8 cellular contexts compared by ENCODE assay signal in genomic region chr2:74919827-74920226, GRCh38. TPM values are rescaled to one million over a fixed set of nuclear protein-coding genes. Genes with fewer than 3 reads are reported as not detected.
DNase-seq lines count a peak whose midpoint lies in the region; ATAC-seq, FAIRE-seq and TF ChIP-seq lines count a peak whose summit lies in the region.

No MANE protein-coding gene starts in this region.

- POLR2A ChIA-PET in CD4-positive, alpha-beta memory T cell (lab: Charles Lee; ENCODE audit: partially characterized antibody), result no interaction called here
- POLR2A ChIA-PET in HCT116 (lab: Charles Lee), result no interaction called here

- no peak overlapping the region for H3K27ac ChIP-seq in CD4-positive, alpha-beta memory T cell (ENCODE audit: low read depth, low read length)
- H3K27ac ChIP-seq in HCT116 (ENCODE audit: low read depth, low read length), result no peak overlapping the region
- no peak overlapping the region for H3K27ac ChIP-seq in mesodermal cell (ENCODE audit: low read depth, low read length, severe bottlenecking)

- ATAC-seq in HCT116, result peak; percentile 85

- H3K9ac ChIP-seq in HCT116 (ENCODE audit: low read length), result no peak overlapping the region

- no peaks in the 10 kb centered on the region for H3K9me3 ChIP-seq in CD4-positive, alpha-beta memory T cell (ENCODE audit: control insufficient read depth in 1 of 2, low read length in 2 of 2)
- no peaks in the 10 kb centered on the region for H3K9me3 ChIP-seq in HCT116 (ENCODE audit: control insufficient read depth in 1 of 2, insufficient read depth in 1 of 2, low read depth in 1 of 2, low read length in 2 of 2)
- H3K9me3 ChIP-seq in mesodermal cell (ENCODE audit: control insufficient read depth, low read length), result no peaks in the 10 kb centered on the region

- CTCF ChIA-PET in CD4-positive, alpha-beta memory T cell (lab: Charles Lee; ENCODE audit: partially characterized antibody), result interaction anchor here (0.7 to 4.7 kb wide), 10 partner anchors 11 to 713 kb away, joined by 3 to 52 read pairs (median 6); no protein-coding TSS in a partner anchor
- CTCF ChIA-PET in HCT116 (lab: Charles Lee), result interaction anchor here (0.7 to 1.6 kb wide), 3 partner anchors 15 to 708 kb away, joined by 3 read pairs; no protein-coding TSS in a partner anchor

- TF ChIP-seq RAD21 in HCT116 (IDR thresholded peaks at IDR 0.05; ENCODE audit: low read depth), result peak; percentile 88

- DNase-seq in CD4-positive, alpha-beta memory T cell, result peak; percentile 58 to 64 (median 63)
- DNase-seq in HCT116 (ENCODE audit: low read depth, low spot score) (peak; percentile 38), NCI-H526 (lab: John Stamatoyannopoulos, UW) (peak; percentile 65 to 75), endothelial cell (ENCODE audit: low spot score) (peak; percentile 82), RCC 7860 (ENCODE audit: low spot score) (no peak)
- peak; percentile 38 for DNase-seq in activated CD8-positive, alpha-beta memory T cell treated with anti-CD3 and anti-CD28 coated beads, Interleukin-2, amount 50 U/mL, for 24 hours (ENCODE audit: extremely low read depth)
- peak; percentile 31 to 39 for DNase-seq in stimulated activated CD8-positive, alpha-beta memory T cell treated with anti-CD3 and anti-CD28 coated beads, Interleukin-15, amount 100 ng/mL, for 4 hours (ENCODE audit: low read depth in 2 of 2)

- H3K4me2 ChIP-seq in HCT116 (ENCODE audit: low read length), result peak overlapping the region; percentile 51

- peaks cover 3 to 14% of the 10 kb centered on the region in 2 donors for H3K27me3 Mint-ChIP-seq in CD4-positive, alpha-beta memory T cell
- H3K27me3 Mint-ChIP-seq in endothelial cell (ENCODE audit: unreplicated experiment), result peaks cover 4% of the 10 kb centered on the region

- H3K4me3 ChIP-seq in CD4-positive, alpha-beta memory T cell (ENCODE audit: low read length in 2 of 2), result no peak overlapping the region
- H3K4me3 ChIP-seq in HCT116 (replicated peaks in 1 of 2; ENCODE audit: low read depth in 1 of 2, low read length in 2 of 2), result peak overlapping the region in 1 of 2 experiments; percentile 24; a peak in 2 of 4 replicates
- peak overlapping the region; percentile 21 for H3K4me3 ChIP-seq in mesodermal cell (ENCODE audit: extremely low read depth, insufficient read depth, low read length, poor library complexity, severe bottlenecking)

- intact Hi-C loops in CD4-positive, alpha-beta memory T cell (cut with micrococcal nuclease), result loop anchor here (1.0 to 10.0 kb wide), 3 partner anchors 145 to 708 kb away; no protein-coding TSS in a partner anchor
- intact Hi-C loops in HCT116 (cut with micrococcal nuclease), result loop anchor here (1.0 to 10.0 kb wide), 5 partner anchors 62 to 687 kb away; no protein-coding TSS in a partner anchor

- H3K36me3 ChIP-seq in CD4-positive, alpha-beta memory T cell (ENCODE audit: insufficient read depth, low read length), result no peaks in the 10 kb centered on the region
- H3K36me3 ChIP-seq in HCT116 (ENCODE audit: control insufficient read depth in 1 of 2, insufficient read depth in 2 of 2, low read length in 2 of 2) (no peaks in the 10 kb centered on the region), mesodermal cell (ENCODE audit: control insufficient read depth, insufficient read depth, low read length) (no peaks in the 10 kb centered on the region)

- FAIRE-seq in RCC 7860 (lab: Jason Lieb, UNC), result no peak

- no peaks in the 10 kb centered on the region for H3K36me3 Mint-ChIP-seq in CD4-positive, alpha-beta memory T cell
- no peaks in the 10 kb centered on the region for H3K36me3 Mint-ChIP-seq in endothelial cell (ENCODE audit: low read depth, unreplicated experiment)

- no peaks in the 10 kb centered on the region for H3K79me2 ChIP-seq in HCT116 (ENCODE audit: insufficient read depth, low read length)

- RAD21 ChIA-PET in HCT116 (lab: Charles Lee; ENCODE audit: low non-redundant PET in 1 of 2, low total read pairs in 2 of 2, uncharacterized antibody in 2 of 2, unreplicated experiment in 2 of 2), result interaction anchor here in 1 of 2 experiments (0.7 kb wide), 1 partner anchor 323 kb away, joined by 4 read pairs; no protein-coding TSS in a partner anchor

- peaks cover 0 to 3% (median 0%) of the 10 kb centered on the region in 4 donors for H3K4me1 Mint-ChIP-seq in CD4-positive, alpha-beta memory T cell
- H3K4me1 Mint-ChIP-seq in endothelial cell (ENCODE audit: unreplicated experiment), result peaks cover 5% of the 10 kb centered on the region

- H3K4me3 Mint-ChIP-seq in CD4-positive, alpha-beta memory T cell, result peak overlapping the region in 2 of 8 donors; percentile 33 to 36
- no peak overlapping the region for H3K4me3 Mint-ChIP-seq in endothelial cell (ENCODE audit: unreplicated experiment)

- H3K4me1 ChIP-seq in CD4-positive, alpha-beta memory T cell (ENCODE audit: insufficient read depth, low read length), result no peaks in the 10 kb centered on the region
- H3K4me1 ChIP-seq in HCT116 (ENCODE audit: control insufficient read depth in 1 of 2, insufficient read depth in 2 of 2, low read length in 2 of 2) (peaks cover 0 to 4% of the 10 kb centered on the region in 2 experiments; a peak in 1 of 4 replicates), mesodermal cell (ENCODE audit: control insufficient read depth, insufficient read depth, low read length, poor library complexity, severe bottlenecking) (peaks cover 3% of the 10 kb centered on the region)

- no peak overlapping the region for H2AFZ ChIP-seq in HCT116 (ENCODE audit: low read depth, low read length, poor library complexity, severe bottlenecking)

- BruUV-seq in HCT116 (replicated peaks; lab: Mats Ljungman, UMichigan), result no TSS peak

- H3K9me2 ChIP-seq in HCT116 (ENCODE audit: insufficient read depth), result no peaks in the 10 kb centered on the region

- H3K27me3 ChIP-seq in CD4-positive, alpha-beta memory T cell (ENCODE audit: insufficient read depth, low read length), result no peaks in the 10 kb centered on the region
- H3K27me3 ChIP-seq in HCT116 (ENCODE audit: insufficient read depth, low read length), result no peaks in the 10 kb centered on the region

- no peak for TF ChIP-seq POLR2A in HCT116 (IDR thresholded peaks at IDR 0.05; ENCODE audit: borderline replicate concordance, extremely low read depth, insufficient read depth, insufficient read length)

- WGBS in mesodermal cell (ENCODE audit: insufficient coverage in 2 of 2), 2 experiments, result 7 to 12% methylated on average over 22 to 30 of the region's 34 CpGs

- H3K27ac Mint-ChIP-seq in CD4-positive, alpha-beta memory T cell, result no peak overlapping the region
- H3K27ac Mint-ChIP-seq in endothelial cell (ENCODE audit: unreplicated experiment), result no peak overlapping the region

- no peaks in the 10 kb centered on the region for H4K20me1 ChIP-seq in HCT116 (ENCODE audit: insufficient read depth)

- H3K9me3 Mint-ChIP-seq in CD4-positive, alpha-beta memory T cell, result peaks cover 0 to 1% (median 0%) of the 10 kb centered on the region in 8 donors
- no peaks in the 10 kb centered on the region for H3K9me3 Mint-ChIP-seq in endothelial cell (ENCODE audit: unreplicated experiment)

- peak; percentile 67 to 73 (median 72) for TF ChIP-seq CTCF in HCT116 (IDR thresholded peaks at IDR 0.05 in 2 of 3, conservative IDR thresholded peaks at IDR 0.05 in 1 of 3; ENCODE audit: borderline replicate concordance in 1 of 3, insufficient read depth in 1 of 3, low read depth in 2 of 3, low read length in 2 of 3)
- TF ChIP-seq CTCF in endothelial cell (IDR thresholded peaks at IDR 0.05; ENCODE audit: unreplicated experiment), result peak; percentile 91

TF ChIP-seq in HCT116, 20 proteins besides CTCF, POLR2A, EP300 and RAD21:
- TF ChIP-seq MAX (IDR thresholded peaks at IDR 0.05) (no peak), SP1 (IDR thresholded peaks at IDR 0.05; ENCODE audit: low read depth) (no peak), TCF7L2 (IDR thresholded peaks at IDR 0.05; ENCODE audit: borderline replicate concordance, extremely low read depth, insufficient read depth, insufficient read length) (peak; percentile 45), SIN3A (IDR thresholded peaks at IDR 0.05; ENCODE audit: low read depth) (no peak), JUND (IDR thresholded peaks at IDR 0.05) (no peak)
- TF ChIP-seq, protein P1, sequence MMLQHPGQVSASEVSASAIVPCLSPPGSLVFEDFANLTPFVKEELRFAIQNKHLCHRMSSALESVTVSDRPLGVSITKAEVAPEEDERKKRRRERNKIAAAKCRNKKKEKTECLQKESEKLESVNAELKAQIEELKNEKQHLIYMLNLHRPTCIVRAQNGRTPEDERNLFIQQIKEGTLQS (IDR thresholded peaks at IDR 0.05), result no peak
TF ChIP-seq in HCT116: peak in this region for 1.

RNA-seq across cellular contexts. Expression of gene POLE4, which starts 38.6 kb away (rescaled TPM):
- total RNA-seq in CD4-positive, alpha-beta memory T cell, result 10 to 100 TPM; 46.1 to 49.0 TPM
- polyA plus RNA-seq in CD4-positive, alpha-beta memory T cell, result 100 to 1,000 TPM; 140 to 169 TPM
- total RNA-seq in HCT116 (2021; ENCODE audit: unreplicated experiment) (25.6 TPM), endothelial cell (ENCODE audit: unreplicated experiment) (23.2 TPM)
- polyA plus RNA-seq in HCT116 (2012), result 19.2 and 20.2 TPM in 2 replicates
- polyA plus RNA-seq in mesodermal cell (2013, experiment 1 of 2), result 15.8 TPM
- polyA plus RNA-seq in mesodermal cell (2013, experiment 2 of 2), result 18.7 TPM
